1 cellular context compared by ENCODE assay signal in genomic region chr1:45329445-45329844, GRCh38.
TF ChIP-seq lines count a peak whose summit lies in the region.

No MANE protein-coding gene starts in this region.

TF ChIP-seq in H1, 55 proteins besides CTCF, POLR2A, EP300 and RAD21:
- TF ChIP-seq HDAC6 (IDR thresholded peaks at IDR 0.05; ENCODE audit: low read depth, low read length) (no peak), BACH1 (IDR thresholded peaks at IDR 0.05; ENCODE audit: low read length) (peak; percentile 62; the same call in 1 of the 2 replicates), TEAD4 (IDR thresholded peaks at IDR 0.05; ENCODE audit: low read depth, low read length) (0 out of 2 replicates have a peak, but pooled peaks have one; percentile 39), RBBP5 (IDR thresholded peaks at IDR 0.05; ENCODE audit: borderline replicate concordance, low read depth, low read length) (no peak), KDM4A (IDR thresholded peaks at IDR 0.05; ENCODE audit: low read depth, low read length, severe bottlenecking) (no peak), RXRA (IDR thresholded peaks at IDR 0.05; ENCODE audit: insufficient read depth, low read depth, low read length) (no peak), KDM1A (IDR thresholded peaks at IDR 0.05; ENCODE audit: borderline replicate concordance, low read length) (no peak), CHD2 (IDR thresholded peaks at IDR 0.05; ENCODE audit: low read length) (no peak), SP4 (IDR thresholded peaks at IDR 0.05; ENCODE audit: low read length) (no peak), TBP (IDR thresholded peaks at IDR 0.05; ENCODE audit: low read depth, low read length) (0 out of 2 replicates have a peak, but pooled peaks have one; percentile 27), NRF1 (IDR thresholded peaks at IDR 0.05; ENCODE audit: low read depth, low read length) (no peak), ASH2L (IDR thresholded peaks at IDR 0.05; ENCODE audit: low read length) (no peak), SAP30 (IDR thresholded peaks at IDR 0.05; ENCODE audit: insufficient read depth, insufficient replicate concordance, low read length) (no peak), SP1 (IDR thresholded peaks at IDR 0.05; ENCODE audit: low read depth, low read length) (no peak), SIX5 (IDR thresholded peaks at IDR 0.05; ENCODE audit: low read depth, low read length) (no peak), RNF2 (IDR thresholded peaks at IDR 0.05; ENCODE audit: borderline replicate concordance, low read depth, low read length, missing control alignments, poor library complexity, severe bottlenecking) (no peak), BRCA1 (IDR thresholded peaks at IDR 0.05; ENCODE audit: low read depth, low read length) (no peak), USF2 (IDR thresholded peaks at IDR 0.05; ENCODE audit: low read length) (no peak), ATF3 (IDR thresholded peaks at IDR 0.05; ENCODE audit: insufficient read depth, low read depth, low read length) (no peak), PHF8 (conservative IDR thresholded peaks at IDR 0.05; ENCODE audit: low read depth, low read length) (no peak), POU5F1 (IDR thresholded peaks at IDR 0.05; ENCODE audit: low read depth, low read length) (no peak), ZNF274 (IDR thresholded peaks at IDR 0.05; ENCODE audit: borderline replicate concordance, extremely low read depth, low read length) (no peak)
